In the genomic region with DNA sequence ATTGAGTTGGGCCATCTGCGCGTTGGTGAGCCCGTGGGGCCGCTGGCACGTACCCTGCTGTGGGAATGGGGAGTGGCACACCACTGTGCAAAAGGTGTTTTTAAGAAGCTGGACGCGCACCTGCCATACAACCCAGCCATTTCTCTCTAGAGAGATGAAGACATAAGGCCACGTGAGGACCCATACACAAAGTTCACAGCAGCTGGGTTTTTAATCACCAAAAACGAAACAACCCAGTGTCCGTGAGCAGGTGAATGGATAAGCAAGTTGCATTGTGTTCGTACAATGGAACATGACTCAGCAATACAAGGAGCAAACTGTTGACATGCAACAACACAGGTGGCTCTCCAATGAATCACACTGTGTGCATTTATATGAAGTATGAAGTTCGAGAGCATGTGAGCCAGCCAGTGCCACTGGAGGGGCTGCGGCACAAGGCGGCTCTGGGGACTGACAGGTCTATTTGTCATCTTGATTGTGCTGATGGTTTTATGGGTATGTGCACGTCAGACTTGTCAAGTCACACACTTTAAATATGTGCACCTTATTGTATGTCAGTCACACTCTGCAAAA, we compare ENCODE assay signal across 1 cellular context.
A peak's percentile ranks its signal among the peaks of the same experiment; 100 is the strongest.
TF ChIP-seq lines count a peak whose summit lies in the region.

No MANE protein-coding gene starts in this region.

TF ChIP-seq in IMR-90, 13 proteins besides CTCF, POLR2A, EP300 and RAD21:
- TF ChIP-seq RCOR1 (IDR thresholded peaks at IDR 0.05; ENCODE audit: insufficient replicate concordance, low read length) (no peak), FOS (IDR thresholded peaks at IDR 0.05; ENCODE audit: low read depth, low read length) (no peak), NFE2L2 (IDR thresholded peaks at IDR 0.05; ENCODE audit: low read depth, low read length) (peak; percentile 88), BHLHE40 (IDR thresholded peaks at IDR 0.05; ENCODE audit: low read depth, low read length) (no peak)
